7 cellular contexts compared by ENCODE assay signal in genomic region chr10:129841071-129841470, GRCh38.
"Had no signal": no experiment of that assay in that cellular context is flagged by ENCODE, and none has a peak within 500 bp of the region (broad histone marks: within the 10 kb centered on the region; RNA-seq: fewer than 3 reads in every experiment).

No MANE protein-coding gene starts in this region.

- H3K9me3 Mint-ChIP-seq: IgD-negative memory B cell had no signal

- DNase-seq: GM23248, GOT3, H7, HFFc6 had no signal

- H3K4me3 ChIP-seq: GM23248, HAP-1 had no signal

- H3K27me3 Mint-ChIP-seq: IgD-negative memory B cell had no signal

- H3K4me3 Mint-ChIP-seq: HFFc6 had no signal

- H3K27ac ChIP-seq: GM23248, HL-60 had no signal

- H3K9me3 ChIP-seq: HAP-1 had no signal

- H3K27ac Mint-ChIP-seq: HFFc6, IgD-negative memory B cell had no signal

- H3K4me1 Mint-ChIP-seq: IgD-negative memory B cell had no signal

- H2AFZ ChIP-seq: GM23248 had no signal

- H3K9ac ChIP-seq: GM23248 had no signal
